Comparison of ENCODE assay signal across 1 cellular context in genomic region chr7:29806131-29806792, GRCh38.
TF ChIP-seq lines count a peak whose summit lies in the region.

TSS of gene WIPF3 (plus strand) at chr7:29806508. CDS start at chr7:29834725, 28,217 bp downstream.

TF ChIP-seq in H1, 55 proteins besides CTCF, POLR2A, EP300 and RAD21 (continued from another document):
- TF ChIP-seq GABPA (IDR thresholded peaks at IDR 0.05; ENCODE audit: borderline replicate concordance, insufficient read depth, low read length) (peak; percentile 44; the same call in 1 of the 2 replicates), KDM4A (IDR thresholded peaks at IDR 0.05; ENCODE audit: low read depth, low read length, severe bottlenecking) (peak; percentile 48)
